4 cellular contexts compared by ENCODE assay signal in genomic region chr4:70023218-70023617, GRCh38. TPM values are rescaled to one million over a fixed set of nuclear protein-coding genes. Genes with fewer than 3 reads are reported as not detected.
"Had no signal": no experiment of that assay in that cellular context is flagged by ENCODE, and none has a peak within 500 bp of the region (broad histone marks: within the 10 kb centered on the region; RNA-seq: fewer than 3 reads in every experiment).

No MANE protein-coding gene starts in this region.

- H3K4me3 ChIP-seq: GM12878 had no signal

- ATAC-seq: GM12878 had no signal

- DNase-seq: GDM1, GF-D8 had no signal

RNA-seq across cellular contexts. Expression of gene HTN3, which starts 5.0 kb away (rescaled TPM):
- total RNA-seq: G401, GM12878 had no signal
- polyA plus RNA-seq: GM12878 had no signal

RNA-seq across cellular contexts. Expression of gene HTN1, which starts 27.0 kb away (rescaled TPM):
- total RNA-seq: G401, GM12878 had no signal

RNA-seq across cellular contexts. Expression of gene STATH, which starts 27.5 kb away (rescaled TPM):
- total RNA-seq: G401, GM12878 had no signal

RNA-seq across cellular contexts. Expression of gene CSN2, which starts 57.7 kb away (rescaled TPM):
- total RNA-seq: G401, GM12878 had no signal
- polyA plus RNA-seq: GM12878 had no signal
